In the genomic region with DNA sequence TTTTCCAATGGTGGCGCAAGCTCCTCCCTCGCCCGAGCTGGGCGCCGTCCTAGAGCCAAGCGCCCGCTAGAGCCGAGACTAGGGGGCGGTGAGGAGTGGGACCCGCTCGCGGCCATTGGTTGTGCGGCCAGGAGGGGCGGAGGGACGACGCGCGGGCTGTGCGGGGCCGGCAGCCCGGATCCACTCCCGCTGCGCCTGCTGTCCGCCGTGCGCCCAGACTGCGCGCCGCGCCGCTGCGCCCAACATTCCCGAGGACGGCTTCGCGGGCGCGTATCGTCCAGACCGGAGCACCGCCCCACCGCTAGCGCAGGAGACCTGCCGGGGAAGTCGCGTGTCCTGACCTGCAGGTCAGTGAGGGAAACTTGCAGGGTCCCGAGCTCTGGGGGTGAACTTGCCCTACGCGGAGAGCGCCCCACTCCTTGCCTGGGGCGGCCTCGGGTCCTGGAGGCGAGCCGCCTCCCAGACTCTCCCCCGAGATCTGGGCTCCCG, we compare ENCODE assay signal across 10 cellular contexts. TPM values are rescaled to one million over a fixed set of nuclear protein-coding genes. Genes with fewer than 3 reads are reported as not detected.
DNase-seq lines count a peak whose midpoint lies in the region; ATAC-seq and TF ChIP-seq lines count a peak whose summit lies in the region.
"Had no signal": no experiment of that assay in that cellular context is flagged by ENCODE, and none has a peak within 500 bp of the region (broad histone marks: within the 10 kb centered on the region; RNA-seq: fewer than 3 reads in every experiment).

A gene (plus strand): TSS at position 183 of the 489 bp plus-strand sequence. CDS start 21,059 bp downstream, outside the sequence.

- ATAC-seq in Right ventricle myocardium superior (ENCODE audit: poor library complexity) = peak; percentile 96
- no peak for ATAC-seq in GM18868 (IDR thresholded peaks at IDR 0.05; ENCODE audit: unreplicated experiment)

- no peak within 1 kb of the TSS for H3K27ac Mint-ChIP-seq in activated CD4-positive, alpha-beta memory T cell treated with anti-CD3 and anti-CD28 coated beads, Interleukin-2, amount 10 ng/mL, durations not matched to agents 7 days and 5 days

- TF ChIP-seq CTCF in prostate gland (IDR thresholded peaks at IDR 0.05) (no peak), sigmoid colon (IDR thresholded peaks at IDR 0.05) (no peak)

- TF ChIP-seq POLR2A in prostate gland (IDR thresholded peaks at IDR 0.05) = no peak
- no peak for TF ChIP-seq POLR2A in sigmoid colon (IDR thresholded peaks at IDR 0.05)

- no peaks in the 10 kb centered on the region for H3K36me3 ChIP-seq in prostate gland
- H3K36me3 ChIP-seq in sigmoid colon = no peaks in the 10 kb centered on the region

- peaks cover 6% of the 10 kb centered on the region for H3K9me3 Mint-ChIP-seq in activated CD4-positive, alpha-beta memory T cell treated with anti-CD3 and anti-CD28 coated beads, Interleukin-2, amount 10 ng/mL, durations not matched to agents 7 days and 5 days

- DNase-seq in GM03348 (ENCODE audit: low spot score) = peak; percentile 21
- DNase-seq in NCI-H748 treated with DMSO at 0.1 percent for 48 hours (lab: John Stamatoyannopoulos, UW) = peak; percentile 74
- DNase-seq in Right ventricle myocardium superior = peak; percentile 57
- no peak for DNase-seq in prostate gland (ENCODE audit: low spot score)
- DNase-seq in sigmoid colon = no peak
- no peak for DNase-seq in activated CD4-positive, alpha-beta memory T cell treated with anti-CD3 and anti-CD28 coated beads, Interleukin-2, amount 10 ng/mL, durations not matched to agents 7 days and 5 days
- no peak for DNase-seq in effector CD4-positive, alpha-beta T cell
- DNase-seq: NCI-H2029; stimulated activated CD4-positive, alpha-beta T cell treated with anti-CD3 and anti-CD28 coated beads, Interleukin-2, amount 100 ng/mL, for 24 hours had no signal

- no peak within 1 kb of the TSS for H3K4me3 Mint-ChIP-seq in activated CD4-positive, alpha-beta memory T cell treated with anti-CD3 and anti-CD28 coated beads, Interleukin-2, amount 10 ng/mL, durations not matched to agents 7 days and 5 days

- POLR2A ChIA-PET in activated CD4-positive, alpha-beta memory T cell treated with anti-CD3 and anti-CD28 coated beads, Interleukin-2, amount 10 ng/mL, durations not matched to agents 7 days and 5 days (lab: Charles Lee) = no interaction called here

- H3K27me3 Mint-ChIP-seq in activated CD4-positive, alpha-beta memory T cell treated with anti-CD3 and anti-CD28 coated beads, Interleukin-2, amount 10 ng/mL, durations not matched to agents 7 days and 5 days = peaks cover 33% of the 10 kb centered on the region

- H3K27ac ChIP-seq in prostate gland = no peak within 1 kb of the TSS
- H3K27ac ChIP-seq in sigmoid colon = no peak within 1 kb of the TSS

- H3K4me1 ChIP-seq in prostate gland (replicated peaks) = no peaks in the 10 kb centered on the region
- peaks cover 0 to 13% (median 6%) of the 10 kb centered on the region in 4 donors for H3K4me1 ChIP-seq in sigmoid colon

- no peak for TF ChIP-seq EP300 in sigmoid colon (IDR thresholded peaks at IDR 0.05)

- CTCF ChIA-PET in activated CD4-positive, alpha-beta memory T cell treated with anti-CD3 and anti-CD28 coated beads, Interleukin-2, amount 10 ng/mL, durations not matched to agents 7 days and 5 days (lab: Charles Lee) = no interaction called here

- WGBS in prostate gland = 1% methylated on average over 50 of the region's 56 CpGs
- WGBS in sigmoid colon, 2 donors = 2 to 6% methylated on average over 56 of the region's 56 CpGs

- H3K9me3 ChIP-seq in prostate gland (no peaks in the 10 kb centered on the region), sigmoid colon (no peaks in the 10 kb centered on the region)

- H3K27me3 ChIP-seq in prostate gland (replicated peaks; ENCODE audit: insufficient read depth) (peaks cover 18% of the 10 kb centered on the region), sigmoid colon (peaks cover 8 to 46% (median 25%) of the 10 kb centered on the region in 3 donors)

- H3K4me3 ChIP-seq in prostate gland (peak within 1 kb of the TSS; percentile 11), sigmoid colon (peak within 1 kb of the TSS in 2 of 4 donors; percentile 30 to 36)

- intact Hi-C loops in Right ventricle myocardium superior (cut with DNase I) = no loop called here
- intact Hi-C loops in prostate gland (cut with DNase I) = no loop called here
- intact Hi-C loops in sigmoid colon (cut with DNase I) = no loop called here

- H3K4me1 Mint-ChIP-seq in activated CD4-positive, alpha-beta memory T cell treated with anti-CD3 and anti-CD28 coated beads, Interleukin-2, amount 10 ng/mL, durations not matched to agents 7 days and 5 days = peaks cover 1% of the 10 kb centered on the region

- no peaks in the 10 kb centered on the region for H3K36me3 Mint-ChIP-seq in activated CD4-positive, alpha-beta memory T cell treated with anti-CD3 and anti-CD28 coated beads, Interleukin-2, amount 10 ng/mL, durations not matched to agents 7 days and 5 days (ENCODE audit: low read depth)

RNA-seq across cellular contexts. Expression of the gene that starts here (rescaled TPM):
- 1.4 TPM for total RNA-seq in Right ventricle myocardium superior
- total RNA-seq in prostate gland = under 1 TPM in 1 of 2 donors, not detected in 1; 0.36 TPM
- 1 to 10 TPM in 1 of 4 donors, under 1 TPM in 3; 0.14 to 1.7 (median 0.34) TPM for total RNA-seq in sigmoid colon
- polyA plus RNA-seq in sigmoid colon = under 1 TPM in 1 of 3 donors, not detected in 2; 0.13 TPM
- not detected for total RNA-seq in activated CD4-positive, alpha-beta memory T cell treated with anti-CD3 and anti-CD28 coated beads, Interleukin-2, amount 10 ng/mL, durations not matched to agents 7 days and 5 days

Comparison
In these comparisons a context has a peak if more than half of its experiments do, and no peak if none do; other contexts are left out.
1. DNase-seq: peak in GM03348 (single experiment), NCI-H748 treated with DMSO at 0.1 percent for 48 hours (single experiment) and Right ventricle myocardium superior (single experiment); none in prostate gland (single experiment), sigmoid colon (single experiment), activated CD4-positive, alpha-beta memory T cell treated with anti-CD3 and anti-CD28 coated beads, Interleukin-2, amount 10 ng/mL, durations not matched to agents 7 days and 5 days (single experiment) and effector CD4-positive, alpha-beta T cell (single experiment).